ENCODE assay signal across 2 cellular contexts in the genomic region with DNA sequence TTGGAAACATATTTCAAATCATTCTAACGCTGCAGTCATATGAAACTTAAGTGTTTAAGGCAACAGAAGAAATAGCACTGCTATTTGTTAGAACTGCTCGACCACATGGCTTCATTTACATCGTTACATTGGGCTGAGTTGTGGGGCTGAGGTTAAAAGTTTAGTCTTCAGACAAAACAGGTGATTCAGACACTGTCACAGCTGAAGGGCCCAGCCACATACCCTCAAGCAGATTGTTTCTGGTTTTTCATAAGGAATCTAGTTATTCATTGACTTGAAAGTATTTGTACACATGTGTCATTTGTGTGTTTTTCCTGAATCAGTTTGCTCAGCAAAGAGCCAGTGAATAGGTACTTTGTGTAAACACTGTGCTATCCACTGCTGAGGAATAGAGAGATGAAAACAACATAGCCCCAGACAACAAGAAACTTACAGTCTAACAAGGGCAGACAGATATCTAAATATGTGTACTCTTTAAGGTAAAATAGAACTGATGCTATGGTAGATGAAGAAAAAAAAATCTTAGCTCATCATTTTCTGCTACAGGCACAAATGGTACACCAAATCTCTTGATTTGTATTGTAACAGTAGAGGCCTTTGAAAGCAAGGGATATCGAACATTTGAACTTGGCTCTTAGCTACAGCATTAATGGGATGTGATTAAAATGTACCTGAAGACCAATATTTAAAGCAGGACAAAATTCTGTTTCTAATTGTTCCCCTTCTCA.
A peak's percentile ranks its signal among the peaks of the same experiment; 100 is the strongest.
TF ChIP-seq lines count a peak whose summit lies in the region.

No MANE protein-coding gene starts in this region.

TF ChIP-seq in SK-N-SH, 30 proteins besides CTCF, POLR2A, EP300 and RAD21 (continued from another document):
- TF ChIP-seq TEAD4 (IDR thresholded peaks at IDR 0.05; ENCODE audit: borderline replicate concordance, insufficient read depth) (no peak), GATA2 (CRISPR knock-in tag; IDR thresholded peaks at IDR 0.05) (no peak), TAF1 (IDR thresholded peaks at IDR 0.05; ENCODE audit: borderline replicate concordance, low read depth, low read length) (no peak), NRF1 (IDR thresholded peaks at IDR 0.05; ENCODE audit: low read depth, low read length) (no peak), POLR2AphosphoS5 (IDR thresholded peaks at IDR 0.05; ENCODE audit: low read depth, low read length) (peak; percentile 26; the same call in 1 of the 2 replicates), FOSL2 (IDR thresholded peaks at IDR 0.05; ENCODE audit: borderline replicate concordance, low read depth) (peak; percentile 1; the same call in 1 of the 2 replicates)
- TF ChIP-seq, protein P1, sequence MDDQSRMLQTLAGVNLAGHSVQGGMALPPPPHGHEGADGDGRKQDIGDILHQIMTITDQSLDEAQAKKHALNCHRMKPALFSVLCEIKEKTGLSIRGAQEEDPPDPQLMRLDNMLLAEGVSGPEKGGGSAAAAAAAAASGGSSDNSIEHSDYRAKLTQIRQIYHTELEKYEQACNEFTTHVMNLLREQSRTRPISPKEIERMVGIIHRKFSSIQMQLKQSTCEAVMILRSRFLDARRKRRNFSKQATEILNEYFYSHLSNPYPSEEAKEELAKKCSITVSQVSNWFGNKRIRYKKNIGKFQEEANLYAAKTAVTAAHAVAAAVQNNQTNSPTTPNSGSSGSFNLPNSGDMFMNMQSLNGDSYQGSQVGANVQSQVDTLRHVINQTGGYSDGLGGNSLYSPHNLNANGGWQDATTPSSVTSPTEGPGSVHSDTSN (IDR thresholded peaks at IDR 0.05), result no peak
- TF ChIP-seq, protein P2, sequence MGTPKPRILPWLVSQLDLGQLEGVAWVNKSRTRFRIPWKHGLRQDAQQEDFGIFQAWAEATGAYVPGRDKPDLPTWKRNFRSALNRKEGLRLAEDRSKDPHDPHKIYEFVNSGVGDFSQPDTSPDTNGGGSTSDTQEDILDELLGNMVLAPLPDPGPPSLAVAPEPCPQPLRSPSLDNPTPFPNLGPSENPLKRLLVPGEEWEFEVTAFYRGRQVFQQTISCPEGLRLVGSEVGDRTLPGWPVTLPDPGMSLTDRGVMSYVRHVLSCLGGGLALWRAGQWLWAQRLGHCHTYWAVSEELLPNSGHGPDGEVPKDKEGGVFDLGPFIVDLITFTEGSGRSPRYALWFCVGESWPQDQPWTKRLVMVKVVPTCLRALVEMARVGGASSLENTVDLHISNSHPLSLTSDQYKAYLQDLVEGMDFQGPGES (IDR thresholded peaks at IDR 0.05; ENCODE audit: low read depth, low read length), result no peak
- TF ChIP-seq, protein P3, sequence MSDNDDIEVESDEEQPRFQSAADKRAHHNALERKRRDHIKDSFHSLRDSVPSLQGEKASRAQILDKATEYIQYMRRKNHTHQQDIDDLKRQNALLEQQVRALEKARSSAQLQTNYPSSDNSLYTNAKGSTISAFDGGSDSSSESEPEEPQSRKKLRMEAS (IDR thresholded peaks at IDR 0.05; ENCODE audit: low read depth), result peak; percentile 26; the same call in 1 of the 2 replicates

TF ChIP-seq in HepG2, 621 proteins besides CTCF, POLR2A, EP300 and RAD21 (continued from another document and continues in another):
- TF ChIP-seq PHF21A (CRISPR knock-in tag; IDR thresholded peaks at IDR 0.05) (peak; percentile 87), REPIN1 (CRISPR knock-in tag; IDR thresholded peaks at IDR 0.05; ENCODE audit: borderline replicate concordance, low read depth) (peak; percentile 62; the same call in 1 of the 2 replicates), ASH2L (IDR thresholded peaks at IDR 0.05; ENCODE audit: insufficient read length, low read depth, low read length) (peak; percentile 71), SP4 (CRISPR knock-in tag; IDR thresholded peaks at IDR 0.05) (no peak), BCL6 (CRISPR knock-in tag; IDR thresholded peaks at IDR 0.05) (peak; percentile 98), ZNF709 (CRISPR knock-in tag; IDR thresholded peaks at IDR 0.05) (no peak), NFIC (IDR thresholded peaks at IDR 0.05; ENCODE audit: low read length) (peak; percentile 94), ZNF619 (CRISPR knock-in tag; IDR thresholded peaks at IDR 0.05) (no peak), PITX1 (CRISPR knock-in tag; IDR thresholded peaks at IDR 0.05) (peak; percentile 79), MIER2 (CRISPR knock-in tag; IDR thresholded peaks at IDR 0.05) (peak; percentile 63; the same call in 1 of the 2 replicates), RFXANK (CRISPR knock-in tag; IDR thresholded peaks at IDR 0.05) (0 out of 2 replicates have a peak, but pooled peaks have one; percentile 83), FOXA3 (CRISPR knock-in tag; IDR thresholded peaks at IDR 0.05) (peak; percentile 99), ZNF75D (CRISPR knock-in tag; IDR thresholded peaks at IDR 0.05; ENCODE audit: borderline replicate concordance) (no peak), ZNF292 (CRISPR knock-in tag; IDR thresholded peaks at IDR 0.05; ENCODE audit: borderline replicate concordance, low read depth) (peak; percentile 88; the same call in 1 of the 2 replicates), ZBTB20 (CRISPR knock-in tag; IDR thresholded peaks at IDR 0.05; ENCODE audit: borderline replicate concordance, low read depth) (peak; percentile 84; the same call in 1 of the 2 replicates)
- TF ChIP-seq, protein P4, sequence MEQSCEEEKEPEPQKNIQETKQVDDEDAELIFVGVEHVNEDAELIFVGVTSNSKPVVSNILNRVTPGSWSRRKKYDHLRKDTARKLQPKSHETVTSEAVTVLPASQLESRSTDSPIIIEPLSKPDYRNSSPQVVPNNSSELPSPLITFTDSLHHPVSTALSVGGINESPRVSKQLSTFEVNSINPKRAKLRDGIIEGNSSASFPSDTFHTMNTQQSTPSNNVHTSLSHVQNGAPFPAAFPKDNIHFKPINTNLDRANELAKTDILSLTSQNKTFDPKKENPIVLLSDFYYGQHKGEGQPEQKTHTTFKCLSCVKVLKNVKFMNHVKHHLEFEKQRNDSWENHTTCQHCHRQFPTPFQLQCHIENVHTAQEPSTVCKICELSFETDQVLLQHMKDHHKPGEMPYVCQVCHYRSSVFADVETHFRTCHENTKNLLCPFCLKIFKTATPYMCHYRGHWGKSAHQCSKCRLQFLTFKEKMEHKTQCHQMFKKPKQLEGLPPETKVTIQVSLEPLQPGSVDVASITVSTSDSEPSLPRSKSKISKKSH (CRISPR knock-in tag; IDR thresholded peaks at IDR 0.05; ENCODE audit: borderline replicate concordance), result no peak
- TF ChIP-seq, protein P5, sequence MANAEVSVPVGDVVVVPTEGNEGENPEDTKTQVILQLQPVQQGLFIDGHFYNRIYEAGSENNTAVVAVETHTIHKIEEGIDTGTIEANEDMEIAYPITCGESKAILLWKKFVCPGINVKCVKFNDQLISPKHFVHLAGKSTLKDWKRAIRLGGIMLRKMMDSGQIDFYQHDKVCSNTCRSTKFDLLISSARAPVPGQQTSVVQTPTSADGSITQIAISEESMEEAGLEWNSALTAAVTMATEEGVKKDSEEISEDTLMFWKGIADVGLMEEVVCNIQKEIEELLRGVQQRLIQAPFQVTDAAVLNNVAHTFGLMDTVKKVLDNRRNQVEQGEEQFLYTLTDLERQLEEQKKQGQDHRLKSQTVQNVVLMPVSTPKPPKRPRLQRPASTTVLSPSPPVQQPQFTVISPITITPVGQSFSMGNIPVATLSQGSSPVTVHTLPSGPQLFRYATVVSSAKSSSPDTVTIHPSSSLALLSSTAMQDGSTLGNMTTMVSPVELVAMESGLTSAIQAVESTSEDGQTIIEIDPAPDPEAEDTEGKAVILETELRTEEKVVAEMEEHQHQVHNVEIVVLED (CRISPR knock-in tag; IDR thresholded peaks at IDR 0.05; ENCODE audit: borderline replicate concordance), result peak; percentile 31; the same call in 1 of the 2 replicates
- TF ChIP-seq, protein P6, sequence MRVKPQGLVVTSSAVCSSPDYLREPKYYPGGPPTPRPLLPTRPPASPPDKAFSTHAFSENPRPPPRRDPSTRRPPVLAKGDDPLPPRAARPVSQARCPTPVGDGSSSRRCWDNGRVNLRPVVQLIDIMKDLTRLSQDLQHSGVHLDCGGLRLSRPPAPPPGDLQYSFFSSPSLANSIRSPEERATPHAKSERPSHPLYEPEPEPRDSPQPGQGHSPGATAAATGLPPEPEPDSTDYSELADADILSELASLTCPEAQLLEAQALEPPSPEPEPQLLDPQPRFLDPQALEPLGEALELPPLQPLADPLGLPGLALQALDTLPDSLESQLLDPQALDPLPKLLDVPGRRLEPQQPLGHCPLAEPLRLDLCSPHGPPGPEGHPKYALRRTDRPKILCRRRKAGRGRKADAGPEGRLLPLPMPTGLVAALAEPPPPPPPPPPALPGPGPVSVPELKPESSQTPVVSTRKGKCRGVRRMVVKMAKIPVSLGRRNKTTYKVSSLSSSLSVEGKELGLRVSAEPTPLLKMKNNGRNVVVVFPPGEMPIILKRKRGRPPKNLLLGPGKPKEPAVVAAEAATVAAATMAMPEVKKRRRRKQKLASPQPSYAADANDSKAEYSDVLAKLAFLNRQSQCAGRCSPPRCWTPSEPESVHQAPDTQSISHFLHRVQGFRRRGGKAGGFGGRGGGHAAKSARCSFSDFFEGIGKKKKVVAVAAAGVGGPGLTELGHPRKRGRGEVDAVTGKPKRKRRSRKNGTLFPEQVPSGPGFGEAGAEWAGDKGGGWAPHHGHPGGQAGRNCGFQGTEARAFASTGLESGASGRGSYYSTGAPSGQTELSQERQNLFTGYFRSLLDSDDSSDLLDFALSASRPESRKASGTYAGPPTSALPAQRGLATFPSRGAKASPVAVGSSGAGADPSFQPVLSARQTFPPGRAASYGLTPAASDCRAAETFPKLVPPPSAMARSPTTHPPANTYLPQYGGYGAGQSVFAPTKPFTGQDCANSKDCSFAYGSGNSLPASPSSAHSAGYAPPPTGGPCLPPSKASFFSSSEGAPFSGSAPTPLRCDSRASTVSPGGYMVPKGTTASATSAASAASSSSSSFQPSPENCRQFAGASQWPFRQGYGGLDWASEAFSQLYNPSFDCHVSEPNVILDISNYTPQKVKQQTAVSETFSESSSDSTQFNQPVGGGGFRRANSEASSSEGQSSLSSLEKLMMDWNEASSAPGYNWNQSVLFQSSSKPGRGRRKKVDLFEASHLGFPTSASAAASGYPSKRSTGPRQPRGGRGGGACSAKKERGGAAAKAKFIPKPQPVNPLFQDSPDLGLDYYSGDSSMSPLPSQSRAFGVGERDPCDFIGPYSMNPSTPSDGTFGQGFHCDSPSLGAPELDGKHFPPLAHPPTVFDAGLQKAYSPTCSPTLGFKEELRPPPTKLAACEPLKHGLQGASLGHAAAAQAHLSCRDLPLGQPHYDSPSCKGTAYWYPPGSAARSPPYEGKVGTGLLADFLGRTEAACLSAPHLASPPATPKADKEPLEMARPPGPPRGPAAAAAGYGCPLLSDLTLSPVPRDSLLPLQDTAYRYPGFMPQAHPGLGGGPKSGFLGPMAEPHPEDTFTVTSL (CRISPR knock-in tag; IDR thresholded peaks at IDR 0.05; ENCODE audit: borderline replicate concordance), result peak; percentile 99
- TF ChIP-seq, protein P7, sequence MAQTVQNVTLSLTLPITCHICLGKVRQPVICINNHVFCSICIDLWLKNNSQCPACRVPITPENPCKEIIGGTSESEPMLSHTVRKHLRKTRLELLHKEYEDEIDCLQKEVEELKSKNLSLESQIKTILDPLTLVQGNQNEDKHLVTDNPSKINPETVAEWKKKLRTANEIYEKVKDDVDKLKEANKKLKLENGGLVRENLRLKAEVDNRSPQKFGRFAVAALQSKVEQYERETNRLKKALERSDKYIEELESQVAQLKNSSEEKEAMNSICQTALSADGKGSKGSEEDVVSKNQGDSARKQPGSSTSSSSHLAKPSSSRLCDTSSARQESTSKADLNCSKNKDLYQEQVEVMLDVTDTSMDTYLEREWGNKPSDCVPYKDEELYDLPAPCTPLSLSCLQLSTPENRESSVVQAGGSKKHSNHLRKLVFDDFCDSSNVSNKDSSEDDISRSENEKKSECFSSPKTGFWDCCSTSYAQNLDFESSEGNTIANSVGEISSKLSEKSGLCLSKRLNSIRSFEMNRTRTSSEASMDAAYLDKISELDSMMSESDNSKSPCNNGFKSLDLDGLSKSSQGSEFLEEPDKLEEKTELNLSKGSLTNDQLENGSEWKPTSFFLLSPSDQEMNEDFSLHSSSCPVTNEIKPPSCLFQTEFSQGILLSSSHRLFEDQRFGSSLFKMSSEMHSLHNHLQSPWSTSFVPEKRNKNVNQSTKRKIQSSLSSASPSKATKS (CRISPR knock-in tag; IDR thresholded peaks at IDR 0.05), result peak; percentile 76; the same call in 1 of the 2 replicates
- TF ChIP-seq, protein P8, sequence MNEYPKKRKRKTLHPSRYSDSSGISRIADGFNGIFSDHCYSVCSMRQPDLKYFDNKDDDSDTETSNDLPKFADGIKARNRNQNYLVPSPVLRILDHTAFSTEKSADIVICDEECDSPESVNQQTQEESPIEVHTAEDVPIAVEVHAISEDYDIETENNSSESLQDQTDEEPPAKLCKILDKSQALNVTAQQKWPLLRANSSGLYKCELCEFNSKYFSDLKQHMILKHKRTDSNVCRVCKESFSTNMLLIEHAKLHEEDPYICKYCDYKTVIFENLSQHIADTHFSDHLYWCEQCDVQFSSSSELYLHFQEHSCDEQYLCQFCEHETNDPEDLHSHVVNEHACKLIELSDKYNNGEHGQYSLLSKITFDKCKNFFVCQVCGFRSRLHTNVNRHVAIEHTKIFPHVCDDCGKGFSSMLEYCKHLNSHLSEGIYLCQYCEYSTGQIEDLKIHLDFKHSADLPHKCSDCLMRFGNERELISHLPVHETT (CRISPR knock-in tag; conservative IDR thresholded peaks at IDR 0.05), result 0 out of 2 replicates have a peak, but pooled peaks have one; percentile 43
- TF ChIP-seq, protein P9, sequence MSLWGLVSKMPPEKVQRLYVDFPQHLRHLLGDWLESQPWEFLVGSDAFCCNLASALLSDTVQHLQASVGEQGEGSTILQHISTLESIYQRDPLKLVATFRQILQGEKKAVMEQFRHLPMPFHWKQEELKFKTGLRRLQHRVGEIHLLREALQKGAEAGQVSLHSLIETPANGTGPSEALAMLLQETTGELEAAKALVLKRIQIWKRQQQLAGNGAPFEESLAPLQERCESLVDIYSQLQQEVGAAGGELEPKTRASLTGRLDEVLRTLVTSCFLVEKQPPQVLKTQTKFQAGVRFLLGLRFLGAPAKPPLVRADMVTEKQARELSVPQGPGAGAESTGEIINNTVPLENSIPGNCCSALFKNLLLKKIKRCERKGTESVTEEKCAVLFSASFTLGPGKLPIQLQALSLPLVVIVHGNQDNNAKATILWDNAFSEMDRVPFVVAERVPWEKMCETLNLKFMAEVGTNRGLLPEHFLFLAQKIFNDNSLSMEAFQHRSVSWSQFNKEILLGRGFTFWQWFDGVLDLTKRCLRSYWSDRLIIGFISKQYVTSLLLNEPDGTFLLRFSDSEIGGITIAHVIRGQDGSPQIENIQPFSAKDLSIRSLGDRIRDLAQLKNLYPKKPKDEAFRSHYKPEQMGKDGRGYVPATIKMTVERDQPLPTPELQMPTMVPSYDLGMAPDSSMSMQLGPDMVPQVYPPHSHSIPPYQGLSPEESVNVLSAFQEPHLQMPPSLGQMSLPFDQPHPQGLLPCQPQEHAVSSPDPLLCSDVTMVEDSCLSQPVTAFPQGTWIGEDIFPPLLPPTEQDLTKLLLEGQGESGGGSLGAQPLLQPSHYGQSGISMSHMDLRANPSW (CRISPR knock-in tag; IDR thresholded peaks at IDR 0.05; ENCODE audit: borderline replicate concordance), result peak; percentile 87
- TF ChIP-seq, protein P10, sequence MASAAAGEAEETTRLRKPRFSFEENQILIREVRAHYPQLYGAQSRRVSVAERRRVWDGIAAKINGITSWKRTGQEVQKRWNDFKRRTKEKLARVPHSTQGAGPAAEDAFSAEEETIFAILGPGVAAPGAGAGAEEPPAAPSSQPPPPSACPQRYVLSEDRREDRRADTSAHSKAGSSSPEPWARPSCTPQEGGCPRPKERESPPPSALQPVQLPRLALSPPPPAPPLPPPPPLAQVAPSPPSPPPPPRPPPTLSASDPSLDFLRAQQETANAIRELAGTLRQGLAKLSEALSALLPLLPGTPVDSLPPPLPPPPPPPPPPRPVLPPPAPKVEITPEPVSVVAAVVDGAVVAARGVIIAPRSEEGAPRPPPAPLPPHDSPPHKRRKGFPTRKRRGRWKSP (CRISPR knock-in tag; IDR thresholded peaks at IDR 0.05), result peak; percentile 60; the same call in 1 of the 2 replicates
